Comparison of ENCODE assay signal across 8 cellular contexts in genomic region chr9:95025213-95026170, GRCh38.
DNase-seq lines count a peak whose midpoint lies in the region; ATAC-seq and TF ChIP-seq lines count a peak whose summit lies in the region.

No MANE protein-coding gene starts in this region.

- peaks cover 18% of the 10 kb centered on the region for H3K36me3 Mint-ChIP-seq in neural progenitor cell
- H3K36me3 Mint-ChIP-seq in natural killer cell treated with Interleukin-12 subunit alpha and Interleukin-12 subunit beta and Interleukin-15 and Interleukin-18, amount 100 ng/mL, for 72 hours, result no peaks in the 10 kb centered on the region

- no peak overlapping the region for H3K9ac ChIP-seq in neural progenitor cell

- H3K9me3 ChIP-seq in esophagus squamous epithelium, result no peaks in the 10 kb centered on the region
- no peaks in the 10 kb centered on the region for H3K9me3 ChIP-seq in neural progenitor cell (ENCODE audit: low read depth)

- no peak overlapping the region for H3K4me2 ChIP-seq in neural progenitor cell

- peaks cover 0 to 29% (median 0%) of the 10 kb centered on the region in 3 donors for H3K36me3 ChIP-seq in esophagus squamous epithelium
- H3K36me3 ChIP-seq in neural progenitor cell, result no peaks in the 10 kb centered on the region

- peaks cover 75% of the 10 kb centered on the region for H3K4me1 Mint-ChIP-seq in neural progenitor cell
- H3K4me1 Mint-ChIP-seq in natural killer cell treated with Interleukin-12 subunit alpha and Interleukin-12 subunit beta and Interleukin-15 and Interleukin-18, amount 100 ng/mL, for 72 hours (ENCODE audit: low read depth in 2 of 2), result no peaks in the 10 kb centered on the region

- TF ChIP-seq CTCF in esophagus squamous epithelium (IDR thresholded peaks at IDR 0.05) (peak in 2 of 6 experiments; percentile 17 to 36), neural progenitor cell (IDR thresholded peaks at IDR 0.05) (no peak)

- no peaks in the 10 kb centered on the region for H3K79me2 ChIP-seq in neural progenitor cell (ENCODE audit: low read depth)

- H3K27me3 Mint-ChIP-seq in neural progenitor cell (ENCODE audit: insufficient read depth, low read depth), result no peaks in the 10 kb centered on the region
- H3K27me3 Mint-ChIP-seq in natural killer cell treated with Interleukin-12 subunit alpha and Interleukin-12 subunit beta and Interleukin-15 and Interleukin-18, amount 100 ng/mL, for 72 hours, result no peaks in the 10 kb centered on the region

- WGBS in esophagus squamous epithelium, 2 donors, result 16 to 29% methylated on average over 13 of the region's 13 CpGs

- no peaks in the 10 kb centered on the region for H4K20me1 ChIP-seq in neural progenitor cell (ENCODE audit: low read depth)

- peak in 1 of 4 donors; percentile 10 for TF ChIP-seq POLR2A in esophagus squamous epithelium (IDR thresholded peaks at IDR 0.05)

- no peak overlapping the region for H3K27ac Mint-ChIP-seq in neural progenitor cell
- no peak overlapping the region for H3K27ac Mint-ChIP-seq in natural killer cell treated with Interleukin-12 subunit alpha and Interleukin-12 subunit beta and Interleukin-15 and Interleukin-18, amount 100 ng/mL, for 72 hours

- intact Hi-C loops in esophagus squamous epithelium (cut with DNase I), result no loop called here

- H3K4me3 Mint-ChIP-seq in neural progenitor cell, result no peak overlapping the region
- no peak overlapping the region for H3K4me3 Mint-ChIP-seq in natural killer cell treated with Interleukin-12 subunit alpha and Interleukin-12 subunit beta and Interleukin-15 and Interleukin-18, amount 100 ng/mL, for 72 hours

- peak overlapping the region; percentile 77 to 99 (median 90) for H3K27ac ChIP-seq in esophagus squamous epithelium
- no peak overlapping the region for H3K27ac ChIP-seq in neural progenitor cell

- no peaks in the 10 kb centered on the region for H3F3A ChIP-seq in neural progenitor cell (ENCODE audit: low read depth)

- no peak overlapping the region for H2AFZ ChIP-seq in neural progenitor cell (replicated peaks)

- no peaks in the 10 kb centered on the region for H3K9me3 Mint-ChIP-seq in neural progenitor cell
- no peaks in the 10 kb centered on the region for H3K9me3 Mint-ChIP-seq in natural killer cell treated with Interleukin-12 subunit alpha and Interleukin-12 subunit beta and Interleukin-15 and Interleukin-18, amount 100 ng/mL, for 72 hours

- no peak for ATAC-seq in GM18498 (IDR thresholded peaks at IDR 0.05; ENCODE audit: unreplicated experiment)
- no peak for ATAC-seq in natural killer cell treated with Interleukin-12 subunit alpha and Interleukin-12 subunit beta and Interleukin-15 and Interleukin-18, amount 100 ng/mL, for 72 hours

- H3K27me3 ChIP-seq in esophagus squamous epithelium, result no peaks in the 10 kb centered on the region
- no peaks in the 10 kb centered on the region for H3K27me3 ChIP-seq in neural progenitor cell

- H3K4me3 ChIP-seq in esophagus squamous epithelium, result peak overlapping the region in 1 of 4 donors; percentile 35
- no peak overlapping the region for H3K4me3 ChIP-seq in neural progenitor cell

- H3K4me1 ChIP-seq in esophagus squamous epithelium, result peaks cover 46 to 100% (median 88%) of the 10 kb centered on the region in 3 donors
- no peaks in the 10 kb centered on the region for H3K4me1 ChIP-seq in neural progenitor cell

- DNase-seq in AG20443 (ENCODE audit: low spot score) (peak; percentile 81), NCI-H69 (lab: John Stamatoyannopoulos, UW) (peak; percentile 49), esophagus squamous epithelium (lab: John Stamatoyannopoulos, UW) (no peak), neural progenitor cell (ENCODE audit: low spot score) (peak; percentile 31), NCI-H2081 treated with DMSO at 0.1 percent for 48 hours (lab: John Stamatoyannopoulos, UW) (no peak), OCI-M2 (lab: John Stamatoyannopoulos, UW; ENCODE audit: unreplicated experiment) (no peak)
- no peak for DNase-seq in natural killer cell treated with Interleukin-12 subunit alpha and Interleukin-12 subunit beta and Interleukin-15 and Interleukin-18, amount 100 ng/mL, for 72 hours (ENCODE audit: low spot score)

Comparison
In these comparisons a context has a peak if more than half of its experiments do, and no peak if none do; other contexts are left out.
1. DNase-seq: peak in AG20443 (single experiment), NCI-H69 (single experiment) and neural progenitor cell (single experiment); none in esophagus squamous epithelium (single experiment), NCI-H2081 treated with DMSO at 0.1 percent for 48 hours (single experiment), OCI-M2 (single experiment) and natural killer cell treated with Interleukin-12 subunit alpha and Interleukin-12 subunit beta and Interleukin-15 and Interleukin-18, amount 100 ng/mL, for 72 hours (single experiment).